9 cellular contexts compared by ENCODE assay signal in genomic region chr10:23094786-23095403, GRCh38. TPM values are rescaled to one million over a fixed set of nuclear protein-coding genes. Genes with fewer than 3 reads are reported as not detected.
DNase-seq lines count a peak whose midpoint lies in the region; ATAC-seq and TF ChIP-seq lines count a peak whose summit lies in the region.
"Had no signal": no experiment of that assay in that cellular context is flagged by ENCODE, and none has a peak within 500 bp of the region (broad histone marks: within the 10 kb centered on the region; RNA-seq: fewer than 3 reads in every experiment).

No MANE protein-coding gene starts in this region.

- H3K36me3 ChIP-seq in hepatocyte (replicated peaks; ENCODE audit: insufficient read depth, low read depth) (no peaks in the 10 kb centered on the region), stomach (no peaks in the 10 kb centered on the region)
- H3K36me3 ChIP-seq: BLaER1 had no signal

- peak overlapping the region; percentile 82 for H3K27ac Mint-ChIP-seq in activated T-helper 17 cell treated with anti-CD3 and anti-CD28 coated beads, Interleukin-2, amount 50 U/mL, for 72 hours

- DNase-seq in NCI-H510A treated with DMSO at 0.1 percent for 48 hours (lab: John Stamatoyannopoulos, UW), result peak; percentile 48
- no peak for DNase-seq in NCI-H510A (lab: John Stamatoyannopoulos, UW)
- no peak for DNase-seq in hepatocyte (ENCODE audit: low spot score)
- no peak for DNase-seq in stomach
- no peak for DNase-seq in GM19238 (ENCODE audit: insufficient read length, low spot score)

- H3K27ac ChIP-seq in hepatocyte (peak overlapping the region; percentile 52), stomach (peak overlapping the region; percentile 86 to 94 (median 92))

- no peak for TF ChIP-seq EP300 in stomach (IDR thresholded peaks at IDR 0.05)

- H3K27me3 ChIP-seq in hepatocyte, result no peaks in the 10 kb centered on the region
- no peaks in the 10 kb centered on the region for H3K27me3 ChIP-seq in stomach
- H3K27me3 ChIP-seq: BLaER1 had no signal

- H4K20me1 ChIP-seq in hepatocyte (ENCODE audit: insufficient read depth, poor library complexity, severe bottlenecking), result no peaks in the 10 kb centered on the region
- H4K20me1 ChIP-seq: BLaER1 had no signal

- TF ChIP-seq POLR2A in stomach (IDR thresholded peaks at IDR 0.05), result no peak

- peaks cover 15% of the 10 kb centered on the region for H3K4me1 ChIP-seq in hepatocyte (ENCODE audit: insufficient read depth)
- H3K4me1 ChIP-seq in stomach, result peaks cover 8 to 35% (median 14%) of the 10 kb centered on the region in 4 donors

- H3K4me2 ChIP-seq in hepatocyte, result peak overlapping the region; percentile 66

- WGBS in hepatocyte (ENCODE audit: low lambda C conversion rate, missing lambda C conversion rate), result 42% methylated on average over 7 of the region's 8 CpGs
- 16 to 30% (median 21%) methylated on average over 7 to 8 of the region's 8 CpGs for WGBS in stomach, 5 donors

- intact Hi-C loops in stomach (cut with DNase I; ENCODE audit: low total_unique reads), result no loop called here

- no peak for TF ChIP-seq CTCF in hepatocyte (IDR thresholded peaks at IDR 0.05; ENCODE audit: poor library complexity)
- no peak for TF ChIP-seq CTCF in stomach (IDR thresholded peaks at IDR 0.05)

- H3K27me3 Mint-ChIP-seq in activated T-helper 17 cell treated with anti-CD3 and anti-CD28 coated beads, Interleukin-2, amount 50 U/mL, for 72 hours, result no peaks in the 10 kb centered on the region

- no peaks in the 10 kb centered on the region for H3K36me3 Mint-ChIP-seq in activated T-helper 17 cell treated with anti-CD3 and anti-CD28 coated beads, Interleukin-2, amount 50 U/mL, for 72 hours (ENCODE audit: low read depth)

- peak overlapping the region; percentile 36 for H2AFZ ChIP-seq in hepatocyte

- no peak for ATAC-seq in activated T-helper 17 cell treated with anti-CD3 and anti-CD28 coated beads, Interleukin-2, amount 50 U/mL, for 72 hours (replicated peaks)
- no peak for ATAC-seq in HG02884 (IDR thresholded peaks at IDR 0.05; ENCODE audit: unreplicated experiment)
- ATAC-seq in GM21723 (IDR thresholded peaks at IDR 0.05; ENCODE audit: unreplicated experiment), result no peak

- peaks cover 3% of the 10 kb centered on the region for H3K9me3 ChIP-seq in hepatocyte (ENCODE audit: low read depth)
- H3K9me3 ChIP-seq in stomach, result peaks cover 0 to 16% (median 0%) of the 10 kb centered on the region in 4 donors

- peak overlapping the region; percentile 12 for H3K4me3 ChIP-seq in hepatocyte
- H3K4me3 ChIP-seq in stomach, result peak overlapping the region; percentile 54 to 69 (median 67)

- H3K4me3 Mint-ChIP-seq in activated T-helper 17 cell treated with anti-CD3 and anti-CD28 coated beads, Interleukin-2, amount 50 U/mL, for 72 hours, result peak overlapping the region; percentile 97

- H3K9me2 ChIP-seq in hepatocyte (replicated peaks; ENCODE audit: insufficient read depth), result no peaks in the 10 kb centered on the region

- peaks cover 16% of the 10 kb centered on the region for H3K4me1 Mint-ChIP-seq in activated T-helper 17 cell treated with anti-CD3 and anti-CD28 coated beads, Interleukin-2, amount 50 U/mL, for 72 hours

- peaks cover 27% of the 10 kb centered on the region for H3K79me2 ChIP-seq in hepatocyte

- no peaks in the 10 kb centered on the region for H3K9me3 Mint-ChIP-seq in activated T-helper 17 cell treated with anti-CD3 and anti-CD28 coated beads, Interleukin-2, amount 50 U/mL, for 72 hours

RNA-seq across cellular contexts. Expression of gene MSRB2, which starts 0.5 kb away (rescaled TPM):
- total RNA-seq in activated T-helper 17 cell treated with anti-CD3 and anti-CD28 coated beads, Interleukin-2, amount 50 U/mL, for 72 hours, result 10 to 100 TPM in 1 of 2 donors, 1 to 10 TPM in 1; 6.0 to 14.2 TPM
- total RNA-seq in hepatocyte, result 23.6 and 26.4 TPM in 2 replicates
- 83.5 and 90.2 TPM in 2 replicates for polyA plus RNA-seq in hepatocyte
- 10 to 100 TPM in 2 of 5 donors, 1 to 10 TPM in 3; 2.3 to 32.2 (median 8.3) TPM for total RNA-seq in stomach
- 10 to 100 TPM; 14.1 to 35.6 (median 21.6) TPM for polyA plus RNA-seq in stomach
